In the genomic region with DNA sequence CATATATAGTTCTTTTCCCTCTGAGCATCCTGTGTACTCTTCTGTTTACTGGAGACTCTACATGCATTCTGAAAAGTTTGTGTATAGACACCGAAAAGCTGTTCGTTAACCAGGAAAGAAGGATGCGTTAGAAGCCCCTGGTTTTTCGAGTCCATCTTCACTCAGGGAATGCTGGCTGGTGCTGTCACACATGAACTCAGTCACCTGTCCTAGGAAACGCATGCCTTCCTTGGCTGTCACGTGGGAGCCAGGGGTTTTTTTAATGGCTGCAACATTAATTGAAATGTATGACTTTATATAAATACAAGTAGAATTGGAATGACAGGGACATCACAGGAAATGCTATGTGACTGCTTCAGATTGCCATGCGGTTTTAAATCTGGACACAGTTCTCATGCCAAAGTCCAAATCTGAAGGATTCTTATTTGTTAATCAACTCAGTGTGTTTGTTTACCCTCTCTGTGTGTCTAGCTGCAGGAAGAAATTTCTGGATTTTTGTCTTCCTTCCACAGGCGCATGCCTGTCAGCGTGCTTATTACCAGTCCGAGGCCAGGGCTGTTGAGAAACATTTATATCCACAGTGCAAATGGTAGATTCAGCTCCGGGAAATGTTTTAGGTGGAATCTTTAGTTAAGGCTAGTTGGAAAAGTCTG, we compare ENCODE assay signal across 1 cellular context.
TF ChIP-seq lines count a peak whose summit lies in the region.

No MANE protein-coding gene starts in this region.

TF ChIP-seq in HepG2, 621 proteins besides CTCF, POLR2A, EP300 and RAD21 (continued from another document):
- TF ChIP-seq, protein P1, sequence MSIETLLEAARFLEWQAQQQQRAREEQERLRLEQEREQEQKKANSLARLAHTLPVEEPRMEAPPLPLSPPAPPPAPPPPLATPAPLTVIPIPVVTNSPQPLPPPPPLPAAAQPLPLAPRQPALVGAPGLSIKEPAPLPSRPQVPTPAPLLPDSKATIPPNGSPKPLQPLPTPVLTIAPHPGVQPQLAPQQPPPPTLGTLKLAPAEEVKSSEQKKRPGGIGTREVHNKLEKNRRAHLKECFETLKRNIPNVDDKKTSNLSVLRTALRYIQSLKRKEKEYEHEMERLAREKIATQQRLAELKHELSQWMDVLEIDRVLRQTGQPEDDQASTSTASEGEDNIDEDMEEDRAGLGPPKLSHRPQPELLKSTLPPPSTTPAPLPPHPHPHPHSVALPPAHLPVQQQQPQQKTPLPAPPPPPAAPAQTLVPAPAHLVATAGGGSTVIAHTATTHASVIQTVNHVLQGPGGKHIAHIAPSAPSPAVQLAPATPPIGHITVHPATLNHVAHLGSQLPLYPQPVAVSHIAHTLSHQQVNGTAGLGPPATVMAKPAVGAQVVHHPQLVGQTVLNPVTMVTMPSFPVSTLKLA (IDR thresholded peaks at IDR 0.05) = peak; percentile 70
- TF ChIP-seq ZBTB3 (CRISPR knock-in tag; IDR thresholded peaks at IDR 0.05; ENCODE audit: borderline replicate concordance, low read depth) (no peak), ZNF737 (CRISPR knock-in tag; IDR thresholded peaks at IDR 0.05; ENCODE audit: borderline replicate concordance) (no peak), EZH2 (conservative IDR thresholded peaks at IDR 0.05; ENCODE audit: low read depth, low read length) (no peak), PRPF4 (IDR thresholded peaks at IDR 0.05; ENCODE audit: low read depth, low read length, poor library complexity, severe bottlenecking) (no peak), SP4 (CRISPR knock-in tag; IDR thresholded peaks at IDR 0.05) (no peak)
- TF ChIP-seq, protein P2, sequence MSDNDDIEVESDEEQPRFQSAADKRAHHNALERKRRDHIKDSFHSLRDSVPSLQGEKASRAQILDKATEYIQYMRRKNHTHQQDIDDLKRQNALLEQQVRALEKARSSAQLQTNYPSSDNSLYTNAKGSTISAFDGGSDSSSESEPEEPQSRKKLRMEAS (IDR thresholded peaks at IDR 0.05) = peak; percentile 33; the same call in 1 of the 2 replicates
- TF ChIP-seq, protein P3, sequence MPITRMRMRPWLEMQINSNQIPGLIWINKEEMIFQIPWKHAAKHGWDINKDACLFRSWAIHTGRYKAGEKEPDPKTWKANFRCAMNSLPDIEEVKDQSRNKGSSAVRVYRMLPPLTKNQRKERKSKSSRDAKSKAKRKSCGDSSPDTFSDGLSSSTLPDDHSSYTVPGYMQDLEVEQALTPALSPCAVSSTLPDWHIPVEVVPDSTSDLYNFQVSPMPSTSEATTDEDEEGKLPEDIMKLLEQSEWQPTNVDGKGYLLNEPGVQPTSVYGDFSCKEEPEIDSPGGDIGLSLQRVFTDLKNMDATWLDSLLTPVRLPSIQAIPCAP (CRISPR knock-in tag; IDR thresholded peaks at IDR 0.05; ENCODE audit: low read depth) = no peak
TF ChIP-seq in HepG2: peak in this region for 3.
